Comparison of ENCODE assay signal across 24 cellular contexts in the genomic region with DNA sequence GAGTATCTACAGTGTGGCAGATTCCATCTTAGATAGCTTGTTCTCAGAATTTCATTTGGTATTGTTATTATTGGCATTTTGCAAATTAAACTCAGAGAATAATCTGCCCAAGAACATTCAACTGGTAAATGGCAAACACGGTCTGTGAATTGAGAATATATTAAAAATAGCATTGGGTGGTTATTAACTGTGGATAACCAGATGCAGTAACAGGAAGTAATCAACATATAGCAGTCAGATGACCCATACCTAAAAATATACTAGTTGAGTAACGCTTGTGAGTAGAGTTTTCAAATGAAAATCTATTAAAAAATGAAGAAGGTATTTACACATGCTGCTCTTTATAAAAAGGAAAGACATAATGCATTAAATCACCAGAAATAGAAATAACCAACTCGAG.
"Had no signal": no experiment of that assay in that cellular context is flagged by ENCODE, and none has a peak within 500 bp of the region (broad histone marks: within the 10 kb centered on the region; RNA-seq: fewer than 3 reads in every experiment).

No MANE protein-coding gene starts in this region.

- H3K4me3 Mint-ChIP-seq: activated CD4-positive, alpha-beta memory T cell treated with anti-CD3 and anti-CD28 coated beads for 36 hours; activated CD4-positive, alpha-beta T cell treated with anti-CD3 and anti-CD28 coated beads, Interleukin-2, amount 10 ng/mL, durations not matched to agents 7 days and 5 days; activated naive CD8-positive, alpha-beta T cell treated with anti-CD3 and anti-CD28 coated beads, Interleukin-2, amount 10 ng/mL, durations not matched to agents 7 days and 5 days; activated T-helper 17 cell treated with anti-CD3 and anti-CD28 coated beads, Interleukin-2, amount 50 U/mL, for 72 hours had no signal

- H3K36me3 Mint-ChIP-seq: activated CD4-positive, alpha-beta memory T cell treated with anti-CD3 and anti-CD28 coated beads for 36 hours; activated naive CD8-positive, alpha-beta T cell treated with anti-CD3 and anti-CD28 coated beads, Interleukin-2, amount 10 ng/mL, durations not matched to agents 7 days and 5 days had no signal

- H3K27me3 ChIP-seq: adrenal gland had no signal

- H3K27ac Mint-ChIP-seq: activated CD4-positive, alpha-beta memory T cell treated with anti-CD3 and anti-CD28 coated beads for 36 hours; activated CD4-positive, alpha-beta T cell treated with anti-CD3 and anti-CD28 coated beads, Interleukin-2, amount 10 ng/mL, durations not matched to agents 7 days and 5 days; activated naive CD8-positive, alpha-beta T cell treated with anti-CD3 and anti-CD28 coated beads, Interleukin-2, amount 10 ng/mL, durations not matched to agents 7 days and 5 days; activated T-helper 17 cell treated with anti-CD3 and anti-CD28 coated beads, Interleukin-2, amount 50 U/mL, for 72 hours had no signal

- DNase-seq: activated CD4-positive, alpha-beta memory T cell treated with anti-CD3 and anti-CD28 coated beads for 36 hours; activated CD4-positive, alpha-beta T cell treated with anti-CD3 and anti-CD28 coated beads, Interleukin-2, amount 10 ng/mL, durations not matched to agents 7 days and 5 days; activated CD4-positive, CD25-positive, alpha-beta regulatory T cell; activated CD8-positive, alpha-beta memory T cell treated with anti-CD3 and anti-CD28 coated beads for 24 hours; activated gamma-delta T cell; activated naive CD4-positive, alpha-beta T cell treated with anti-CD3 and anti-CD28 coated beads, Interleukin-2, amount 50 U/mL, for 16 hours; activated naive CD8-positive, alpha-beta T cell treated with anti-CD3 and anti-CD28 coated beads, Interleukin-2, amount 10 ng/mL, durations not matched to agents 7 days and 5 days; activated T-cell treated with anti-CD3 and anti-CD28 coated beads for 4 hours; activated T-cell treated with anti-CD3 and anti-CD28 coated beads, Interleukin-2, amount 50 U/mL, for 48 hours; adrenal gland; anterior cingulate cortex; cerebellar nuclear complex; MV-4-11; NCI-H1105; NCI-H1436; NCI-H187; NCI-H2081; NCI-H510A treated with DMSO at 0.1 percent for 48 hours; NCI-H69; PC-3; SHP77 treated with DMSO at 0.1 percent for 48 hours; T-helper 2 cell had no signal

- H3K4me1 Mint-ChIP-seq: activated CD4-positive, alpha-beta T cell treated with anti-CD3 and anti-CD28 coated beads, Interleukin-2, amount 10 ng/mL, durations not matched to agents 7 days and 5 days; activated naive CD8-positive, alpha-beta T cell treated with anti-CD3 and anti-CD28 coated beads, Interleukin-2, amount 10 ng/mL, durations not matched to agents 7 days and 5 days; activated T-helper 17 cell treated with anti-CD3 and anti-CD28 coated beads, Interleukin-2, amount 50 U/mL, for 72 hours had no signal

- H3K27me3 Mint-ChIP-seq: activated CD4-positive, alpha-beta memory T cell treated with anti-CD3 and anti-CD28 coated beads for 36 hours; activated CD4-positive, alpha-beta T cell treated with anti-CD3 and anti-CD28 coated beads, Interleukin-2, amount 10 ng/mL, durations not matched to agents 7 days and 5 days; activated naive CD8-positive, alpha-beta T cell treated with anti-CD3 and anti-CD28 coated beads, Interleukin-2, amount 10 ng/mL, durations not matched to agents 7 days and 5 days; activated T-helper 17 cell treated with anti-CD3 and anti-CD28 coated beads, Interleukin-2, amount 50 U/mL, for 72 hours had no signal

- H3K4me3 ChIP-seq: adrenal gland had no signal

- H3K4me1 ChIP-seq: adrenal gland had no signal

- H3K27ac ChIP-seq: adrenal gland, VCaP had no signal

- H3K36me3 ChIP-seq: adrenal gland had no signal

- H3K9me3 ChIP-seq: adrenal gland had no signal

- H3K9me3 Mint-ChIP-seq: activated CD4-positive, alpha-beta memory T cell treated with anti-CD3 and anti-CD28 coated beads for 36 hours; activated naive CD8-positive, alpha-beta T cell treated with anti-CD3 and anti-CD28 coated beads, Interleukin-2, amount 10 ng/mL, durations not matched to agents 7 days and 5 days had no signal
